In genomic region chr15:32822739-32823138, GRCh38 we compare ENCODE assay signal across 2 cellular contexts.
TF ChIP-seq lines count a peak whose summit lies in the region.

No MANE protein-coding gene starts in this region.

TF ChIP-seq in A549, 52 proteins besides CTCF, POLR2A, EP300 and RAD21:
- TF ChIP-seq HEYL (CRISPR knock-in tag; IDR thresholded peaks at IDR 0.05) (no peak), EHMT2 (IDR thresholded peaks at IDR 0.05; ENCODE audit: low read depth) (no peak), CBX8 (IDR thresholded peaks at IDR 0.05) (no peak), KDM1A (IDR thresholded peaks at IDR 0.05; ENCODE audit: low read depth) (no peak), HMGXB4 (CRISPR knock-in tag; IDR thresholded peaks at IDR 0.05; ENCODE audit: borderline replicate concordance) (no peak), NR3C1 (IDR thresholded peaks at IDR 0.05) (no peak), ZNF302 (CRISPR knock-in tag; IDR thresholded peaks at IDR 0.05) (no peak), MYC (IDR thresholded peaks at IDR 0.05; ENCODE audit: borderline replicate concordance, low read length) (no peak), CHD4 (IDR thresholded peaks at IDR 0.05; ENCODE audit: borderline replicate concordance) (no peak), HDAC2 (IDR thresholded peaks at IDR 0.05) (no peak), POLR2AphosphoS2 (conservative IDR thresholded peaks at IDR 0.05; ENCODE audit: low read length) (no peak), BHLHE40 (IDR thresholded peaks at IDR 0.05; ENCODE audit: low read depth, low read length) (no peak), RFX5 (IDR thresholded peaks at IDR 0.05) (no peak), JUN (IDR thresholded peaks at IDR 0.05) (no peak), FOSB (CRISPR knock-in tag; IDR thresholded peaks at IDR 0.05) (no peak)
- TF ChIP-seq, protein P1, sequence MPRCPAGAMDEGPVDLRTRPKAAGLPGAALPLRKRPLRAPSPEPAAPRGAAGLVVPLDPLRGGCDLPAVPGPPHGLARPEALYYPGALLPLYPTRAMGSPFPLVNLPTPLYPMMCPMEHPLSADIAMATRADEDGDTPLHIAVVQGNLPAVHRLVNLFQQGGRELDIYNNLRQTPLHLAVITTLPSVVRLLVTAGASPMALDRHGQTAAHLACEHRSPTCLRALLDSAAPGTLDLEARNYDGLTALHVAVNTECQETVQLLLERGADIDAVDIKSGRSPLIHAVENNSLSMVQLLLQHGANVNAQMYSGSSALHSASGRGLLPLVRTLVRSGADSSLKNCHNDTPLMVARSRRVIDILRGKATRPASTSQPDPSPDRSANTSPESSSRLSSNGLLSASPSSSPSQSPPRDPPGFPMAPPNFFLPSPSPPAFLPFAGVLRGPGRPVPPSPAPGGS (IDR thresholded peaks at IDR 0.05): no peak

TF ChIP-seq in IMR-90, 13 proteins besides CTCF, POLR2A, EP300 and RAD21:
- TF ChIP-seq FOS (IDR thresholded peaks at IDR 0.05; ENCODE audit: low read depth, low read length): no peak
- no peak for TF ChIP-seq MXI1 (IDR thresholded peaks at IDR 0.05; ENCODE audit: borderline replicate concordance, low read depth, low read length)
- no peak for TF ChIP-seq CEBPB (IDR thresholded peaks at IDR 0.05; ENCODE audit: low read depth, low read length)
- TF ChIP-seq MAFK (IDR thresholded peaks at IDR 0.05; ENCODE audit: low read depth, low read length): no peak
- TF ChIP-seq, protein P2, sequence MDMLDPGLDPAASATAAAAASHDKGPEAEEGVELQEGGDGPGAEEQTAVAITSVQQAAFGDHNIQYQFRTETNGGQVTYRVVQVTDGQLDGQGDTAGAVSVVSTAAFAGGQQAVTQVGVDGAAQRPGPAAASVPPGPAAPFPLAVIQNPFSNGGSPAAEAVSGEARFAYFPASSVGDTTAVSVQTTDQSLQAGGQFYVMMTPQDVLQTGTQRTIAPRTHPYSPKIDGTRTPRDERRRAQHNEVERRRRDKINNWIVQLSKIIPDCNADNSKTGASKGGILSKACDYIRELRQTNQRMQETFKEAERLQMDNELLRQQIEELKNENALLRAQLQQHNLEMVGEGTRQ (IDR thresholded peaks at IDR 0.05; ENCODE audit: low read depth, low read length): no peak
- no peak for TF ChIP-seq BHLHE40 (IDR thresholded peaks at IDR 0.05; ENCODE audit: low read depth, low read length)
- TF ChIP-seq, protein P3, sequence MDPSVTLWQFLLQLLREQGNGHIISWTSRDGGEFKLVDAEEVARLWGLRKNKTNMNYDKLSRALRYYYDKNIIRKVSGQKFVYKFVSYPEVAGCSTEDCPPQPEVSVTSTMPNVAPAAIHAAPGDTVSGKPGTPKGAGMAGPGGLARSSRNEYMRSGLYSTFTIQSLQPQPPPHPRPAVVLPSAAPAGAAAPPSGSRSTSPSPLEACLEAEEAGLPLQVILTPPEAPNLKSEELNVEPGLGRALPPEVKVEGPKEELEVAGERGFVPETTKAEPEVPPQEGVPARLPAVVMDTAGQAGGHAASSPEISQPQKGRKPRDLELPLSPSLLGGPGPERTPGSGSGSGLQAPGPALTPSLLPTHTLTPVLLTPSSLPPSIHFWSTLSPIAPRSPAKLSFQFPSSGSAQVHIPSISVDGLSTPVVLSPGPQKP (IDR thresholded peaks at IDR 0.05; ENCODE audit: borderline replicate concordance, low read depth, low read length): no peak
- TF ChIP-seq MAZ (IDR thresholded peaks at IDR 0.05; ENCODE audit: borderline replicate concordance, low read depth, low read length): no peak
- TF ChIP-seq SMC3 (IDR thresholded peaks at IDR 0.05; ENCODE audit: low read depth, low read length): no peak
- TF ChIP-seq RFX5 (IDR thresholded peaks at IDR 0.05; ENCODE audit: low read depth, low read length): no peak
- TF ChIP-seq RCOR1 (IDR thresholded peaks at IDR 0.05; ENCODE audit: insufficient replicate concordance, low read length): no peak
- no peak for TF ChIP-seq CHD1 (IDR thresholded peaks at IDR 0.05; ENCODE audit: low read depth, low read length)
- no peak for TF ChIP-seq NFE2L2 (IDR thresholded peaks at IDR 0.05; ENCODE audit: low read depth, low read length)
